In genomic region chr6:53662457-53662856, GRCh38 we compare ENCODE assay signal across 17 cellular contexts. TPM values are rescaled to one million over a fixed set of nuclear protein-coding genes. Genes with fewer than 3 reads are reported as not detected.
DNase-seq lines count a peak whose midpoint lies in the region; ATAC-seq and TF ChIP-seq lines count a peak whose summit lies in the region.
"Had no signal": no experiment of that assay in that cellular context is flagged by ENCODE, and none has a peak within 500 bp of the region (broad histone marks: within the 10 kb centered on the region; RNA-seq: fewer than 3 reads in every experiment).

No MANE protein-coding gene starts in this region.

- H3K4me3 ChIP-seq in psoas muscle = peak overlapping the region; percentile 73
- H3K4me3 ChIP-seq: A549; BLaER1 treated with 17β-estradiol and CSF1 and Interleukin-3, amounts not matched to agents 10 nM and 100 nM; HAP-1 had no signal

- TF ChIP-seq CTCF in psoas muscle (IDR thresholded peaks at IDR 0.05) = no peak

- ATAC-seq in Right ventricle myocardium inferior (peak; percentile 63), left ventricle myocardium superior (peak; percentile 50), psoas muscle (no peak), GM19023 (IDR thresholded peaks at IDR 0.05; ENCODE audit: unreplicated experiment) (no peak)
- ATAC-seq: A549; CD8-positive, alpha-beta T cell had no signal

- in situ Hi-C loops in ACHN (cut with HindIII; ENCODE audit: low pct_ligation_motif_present, low pct_unique_long_range_greater_than_20kb, low sequenced_read_pairs) = no loop called here

- H3K9me3 ChIP-seq in psoas muscle = no peaks in the 10 kb centered on the region
- H3K9me3 ChIP-seq: A549; BLaER1 treated with 17β-estradiol and CSF1 and Interleukin-3, amounts not matched to agents 10 nM and 100 nM; HAP-1 had no signal

- no peaks in the 10 kb centered on the region for H3K27me3 ChIP-seq in psoas muscle (ENCODE audit: insufficient read depth in 3 of 3, low read length in 2 of 3)
- H3K27me3 ChIP-seq: BLaER1 treated with 17β-estradiol and CSF1 and Interleukin-3, amounts not matched to agents 10 nM and 100 nM had no signal

- peaks cover 59% of the 10 kb centered on the region for H3K4me1 ChIP-seq in psoas muscle
- H3K4me1 ChIP-seq: BLaER1 treated with 17β-estradiol and CSF1 and Interleukin-3, amounts not matched to agents 10 nM and 100 nM had no signal

- DNase-seq in Right ventricle myocardium inferior (ENCODE audit: missing footprints) = no peak
- DNase-seq in cardiac septum (ENCODE audit: low spot score) = no peak
- no peak for DNase-seq in left ventricle myocardium superior
- no peak for DNase-seq in psoas muscle
- DNase-seq in NCI-H510A treated with DMSO at 0.1 percent for 48 hours (lab: John Stamatoyannopoulos, UW) = no peak
- no peak for DNase-seq in ACHN
- no peak for DNase-seq in AG08395 (ENCODE audit: low spot score)
- DNase-seq: Calu3; CD8-positive, alpha-beta T cell; DMS79 treated with DMSO at 0.1 percent for 48 hours; GF-D8 had no signal

- WGBS in psoas muscle, 3 donors = 32 to 58% (median 32%) methylated on average over 2 of the region's 2 CpGs

- H3K27ac ChIP-seq in psoas muscle = peak overlapping the region; percentile 95
- H3K27ac ChIP-seq: 22Rv1; A549; BLaER1 treated with 17β-estradiol and CSF1 and Interleukin-3, amounts not matched to agents 10 nM and 100 nM; HL-60 had no signal

- peaks cover 0 to 4% of the 10 kb centered on the region in 2 donors for H3K36me3 ChIP-seq in psoas muscle (ENCODE audit: insufficient read depth in 1 of 2, low read depth in 1 of 2)
- H3K36me3 ChIP-seq: BLaER1 treated with 17β-estradiol and CSF1 and Interleukin-3, amounts not matched to agents 10 nM and 100 nM; HAP-1 had no signal

- intact Hi-C loops in Right ventricle myocardium inferior (cut with DNase I) = loop anchor here (5.0 kb wide), 1 partner anchor 55 kb away; no protein-coding TSS in a partner anchor
- intact Hi-C loops in cardiac septum (cut with DNase I) = no loop called here
- intact Hi-C loops in left ventricle myocardium superior (cut with micrococcal nuclease) = no loop called here
- intact Hi-C loops in psoas muscle (cut with DNase I) = no loop called here

RNA-seq across cellular contexts. Expression of gene KLHL31, which starts 3.1 kb away (rescaled TPM):
- total RNA-seq in Right ventricle myocardium inferior = 324 TPM
- 188 TPM for total RNA-seq in cardiac septum
- total RNA-seq in left ventricle myocardium superior = 328 TPM
- total RNA-seq in psoas muscle = 100 to 1,000 TPM in 1 of 4 donors, 10 to 100 TPM in 3; 40.9 to 213 (median 73.2) TPM
- 10 to 100 TPM in 1 of 3 donors, 1 to 10 TPM in 2; 5.1 to 22.9 (median 8.2) TPM for polyA plus RNA-seq in psoas muscle

Comparison
In these comparisons a context has a peak if more than half of its experiments do, and no peak if none do; other contexts are left out.
1. ATAC-seq: peak in Right ventricle myocardium inferior (single experiment) and left ventricle myocardium superior (single experiment); none in psoas muscle (0 of 4) and GM19023 (single experiment).